2 cellular contexts compared by ENCODE assay signal in the genomic region with DNA sequence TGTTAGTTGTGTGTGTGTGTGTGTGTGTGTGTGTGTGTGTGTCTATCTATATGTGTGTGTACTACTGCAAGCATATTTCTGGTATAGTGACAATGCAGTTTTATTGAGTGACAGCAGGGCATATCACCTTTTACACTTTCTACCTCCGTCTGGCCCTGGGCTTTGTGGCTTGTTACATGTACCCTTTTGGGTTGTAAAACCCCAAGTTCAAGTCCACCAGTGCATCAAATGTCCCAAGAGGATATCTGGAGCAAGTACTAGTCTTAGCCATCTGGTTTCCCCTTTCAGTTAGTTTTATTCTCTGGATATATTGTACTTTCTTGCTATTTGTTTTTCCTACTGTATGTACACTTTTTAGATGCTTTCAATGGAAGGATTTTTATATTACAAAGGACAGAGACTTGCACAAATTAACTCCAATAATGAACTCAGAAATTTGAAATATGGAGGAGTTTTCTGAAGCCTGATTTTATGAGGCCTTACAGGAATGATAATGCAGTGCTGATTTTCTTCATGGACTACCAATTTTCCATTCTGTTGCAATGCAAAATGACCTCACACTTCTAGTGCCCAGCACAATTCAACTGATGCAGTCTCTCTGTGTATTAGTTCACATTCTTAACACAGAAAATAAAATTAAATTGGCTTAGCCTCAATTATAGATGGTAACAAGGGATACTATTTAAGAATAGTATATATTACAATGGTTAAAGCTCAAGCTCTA.
TF ChIP-seq lines count a peak whose summit lies in the region.

No MANE protein-coding gene starts in this region.

TF ChIP-seq in GM23338, 12 proteins besides CTCF, POLR2A, EP300 and RAD21:
- no peak for TF ChIP-seq CREB1 (CRISPR knock-in tag; IDR thresholded peaks at IDR 0.05; ENCODE audit: low read depth)
- TF ChIP-seq, protein P1, sequence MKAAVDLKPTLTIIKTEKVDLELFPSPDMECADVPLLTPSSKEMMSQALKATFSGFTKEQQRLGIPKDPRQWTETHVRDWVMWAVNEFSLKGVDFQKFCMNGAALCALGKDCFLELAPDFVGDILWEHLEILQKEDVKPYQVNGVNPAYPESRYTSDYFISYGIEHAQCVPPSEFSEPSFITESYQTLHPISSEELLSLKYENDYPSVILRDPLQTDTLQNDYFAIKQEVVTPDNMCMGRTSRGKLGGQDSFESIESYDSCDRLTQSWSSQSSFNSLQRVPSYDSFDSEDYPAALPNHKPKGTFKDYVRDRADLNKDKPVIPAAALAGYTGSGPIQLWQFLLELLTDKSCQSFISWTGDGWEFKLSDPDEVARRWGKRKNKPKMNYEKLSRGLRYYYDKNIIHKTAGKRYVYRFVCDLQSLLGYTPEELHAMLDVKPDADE (IDR thresholded peaks at IDR 0.05), result no peak
- TF ChIP-seq ZNF331 (CRISPR knock-in tag; IDR thresholded peaks at IDR 0.05; ENCODE audit: low read depth), result no peak
- no peak for TF ChIP-seq POLR2AphosphoS5 (IDR thresholded peaks at IDR 0.05; ENCODE audit: low read depth)
- TF ChIP-seq ZNF114 (CRISPR knock-in tag; IDR thresholded peaks at IDR 0.05), result no peak

TF ChIP-seq in GM12878, 131 proteins besides CTCF, POLR2A, EP300 and RAD21:
- TF ChIP-seq, protein P2, sequence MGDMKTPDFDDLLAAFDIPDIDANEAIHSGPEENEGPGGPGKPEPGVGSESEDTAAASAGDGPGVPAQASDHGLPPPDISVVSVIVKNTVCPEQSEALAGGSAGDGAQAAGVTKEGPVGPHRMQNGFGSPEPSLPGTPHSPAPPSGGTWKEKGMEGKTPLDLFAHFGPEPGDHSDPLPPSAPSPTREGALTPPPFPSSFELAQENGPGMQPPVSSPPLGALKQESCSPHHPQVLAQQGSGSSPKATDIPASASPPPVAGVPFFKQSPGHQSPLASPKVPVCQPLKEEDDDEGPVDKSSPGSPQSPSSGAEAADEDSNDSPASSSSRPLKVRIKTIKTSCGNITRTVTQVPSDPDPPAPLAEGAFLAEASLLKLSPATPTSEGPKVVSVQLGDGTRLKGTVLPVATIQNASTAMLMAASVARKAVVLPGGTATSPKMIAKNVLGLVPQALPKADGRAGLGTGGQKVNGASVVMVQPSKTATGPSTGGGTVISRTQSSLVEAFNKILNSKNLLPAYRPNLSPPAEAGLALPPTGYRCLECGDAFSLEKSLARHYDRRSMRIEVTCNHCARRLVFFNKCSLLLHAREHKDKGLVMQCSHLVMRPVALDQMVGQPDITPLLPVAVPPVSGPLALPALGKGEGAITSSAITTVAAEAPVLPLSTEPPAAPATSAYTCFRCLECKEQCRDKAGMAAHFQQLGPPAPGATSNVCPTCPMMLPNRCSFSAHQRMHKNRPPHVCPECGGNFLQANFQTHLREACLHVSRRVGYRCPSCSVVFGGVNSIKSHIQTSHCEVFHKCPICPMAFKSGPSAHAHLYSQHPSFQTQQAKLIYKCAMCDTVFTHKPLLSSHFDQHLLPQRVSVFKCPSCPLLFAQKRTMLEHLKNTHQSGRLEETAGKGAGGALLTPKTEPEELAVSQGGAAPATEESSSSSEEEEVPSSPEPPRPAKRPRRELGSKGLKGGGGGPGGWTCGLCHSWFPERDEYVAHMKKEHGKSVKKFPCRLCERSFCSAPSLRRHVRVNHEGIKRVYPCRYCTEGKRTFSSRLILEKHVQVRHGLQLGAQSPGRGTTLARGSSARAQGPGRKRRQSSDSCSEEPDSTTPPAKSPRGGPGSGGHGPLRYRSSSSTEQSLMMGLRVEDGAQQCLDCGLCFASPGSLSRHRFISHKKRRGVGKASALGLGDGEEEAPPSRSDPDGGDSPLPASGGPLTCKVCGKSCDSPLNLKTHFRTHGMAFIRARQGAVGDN (IDR thresholded peaks at IDR 0.05), result no peak
- TF ChIP-seq, protein P3, sequence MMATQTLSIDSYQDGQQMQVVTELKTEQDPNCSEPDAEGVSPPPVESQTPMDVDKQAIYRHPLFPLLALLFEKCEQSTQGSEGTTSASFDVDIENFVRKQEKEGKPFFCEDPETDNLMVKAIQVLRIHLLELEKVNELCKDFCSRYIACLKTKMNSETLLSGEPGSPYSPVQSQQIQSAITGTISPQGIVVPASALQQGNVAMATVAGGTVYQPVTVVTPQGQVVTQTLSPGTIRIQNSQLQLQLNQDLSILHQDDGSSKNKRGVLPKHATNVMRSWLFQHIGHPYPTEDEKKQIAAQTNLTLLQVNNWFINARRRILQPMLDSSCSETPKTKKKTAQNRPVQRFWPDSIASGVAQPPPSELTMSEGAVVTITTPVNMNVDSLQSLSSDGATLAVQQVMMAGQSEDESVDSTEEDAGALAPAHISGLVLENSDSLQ (IDR thresholded peaks at IDR 0.05), result peak; percentile 47; the same call in 1 of the 2 replicates
- TF ChIP-seq STAT1 (conservative IDR thresholded peaks at IDR 0.05) (no peak), SUPT20H (IDR thresholded peaks at IDR 0.05; ENCODE audit: borderline replicate concordance, control insufficient read depth, low read depth, low read length) (no peak)
